24 cellular contexts compared by ENCODE assay signal in the genomic region with DNA sequence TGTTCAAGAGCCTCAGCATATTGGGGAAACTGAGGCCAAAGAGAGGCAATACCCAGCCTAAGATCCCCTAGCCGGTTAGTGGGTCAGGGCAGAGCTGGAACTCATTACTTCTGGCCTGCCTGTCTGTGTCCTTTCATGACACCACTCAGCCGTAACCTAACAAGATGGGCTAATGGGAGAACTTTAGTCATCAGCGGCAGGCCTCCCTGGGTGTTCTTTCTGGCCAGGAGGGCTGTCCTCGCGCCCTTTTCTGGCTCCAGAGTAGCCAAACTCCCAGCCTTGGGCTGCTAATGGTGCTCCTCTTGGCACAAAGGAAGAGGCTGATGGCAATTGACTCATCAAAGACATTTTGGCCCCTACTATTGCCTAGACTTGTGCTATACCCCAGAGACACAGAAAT.
"Had no signal": no experiment of that assay in that cellular context is flagged by ENCODE, and none has a peak within 500 bp of the region (broad histone marks: within the 10 kb centered on the region; RNA-seq: fewer than 3 reads in every experiment).

No MANE protein-coding gene starts in this region.

- H3K27ac Mint-ChIP-seq: activated naive CD4-positive, alpha-beta T cell treated with anti-CD3 and anti-CD28 coated beads, Interleukin-2, amount 50 U/mL, for 72 hours; activated T-cell treated with anti-CD3 and anti-CD28 coated beads, Interleukin-2, amount 50 U/mL, for 24 hours; activated T-helper 17 cell treated with anti-CD3 and anti-CD28 coated beads, Interleukin-2, amount 50 U/mL, for 72 hours; dendritic cell treated with granulocyte-macrophage colony-stimulating factor and Interleukin-4, amounts not matched to agents 40 ng/mL and 50 ng/mL, for 4 days; natural killer cell treated with Interleukin-12 subunit alpha and Interleukin-12 subunit beta and Interleukin-15 and Interleukin-18, amount 100 ng/mL, for 72 hours; WTC11 had no signal

- ATAC-seq: activated naive CD4-positive, alpha-beta T cell treated with anti-CD3 and anti-CD28 coated beads, Interleukin-2, amount 50 U/mL, for 72 hours; activated T-helper 17 cell treated with anti-CD3 and anti-CD28 coated beads, Interleukin-2, amount 50 U/mL, for 72 hours; left cardiac atrium; natural killer cell treated with Interleukin-12 subunit alpha and Interleukin-12 subunit beta and Interleukin-15 and Interleukin-18, amount 100 ng/mL, for 72 hours; sciatic nerve; stimulated activated effector memory CD8-positive, alpha-beta T cell treated with anti-CD3 and anti-CD28 coated beads, Interleukin-12 subunit alpha, Interleukin-12 subunit beta, amount 100 ng/mL, for 72 hours; WTC11 had no signal

- H3K79me2 ChIP-seq: parathyroid adenoma had no signal

- H3K9me3 Mint-ChIP-seq: activated naive CD4-positive, alpha-beta T cell treated with anti-CD3 and anti-CD28 coated beads, Interleukin-2, amount 50 U/mL, for 72 hours; activated T-cell treated with anti-CD3 and anti-CD28 coated beads, Interleukin-2, amount 50 U/mL, for 24 hours; activated T-helper 17 cell treated with anti-CD3 and anti-CD28 coated beads, Interleukin-2, amount 50 U/mL, for 72 hours; dendritic cell treated with granulocyte-macrophage colony-stimulating factor and Interleukin-4, amounts not matched to agents 40 ng/mL and 50 ng/mL, for 4 days; natural killer cell treated with Interleukin-12 subunit alpha and Interleukin-12 subunit beta and Interleukin-15 and Interleukin-18, amount 100 ng/mL, for 72 hours; stimulated activated effector memory CD8-positive, alpha-beta T cell treated with anti-CD3 and anti-CD28 coated beads, Interleukin-12 subunit alpha, Interleukin-12 subunit beta, amount 100 ng/mL, for 72 hours; WTC11 had no signal

- H3K27ac ChIP-seq: parathyroid adenoma, stomach, suprapubic skin, transverse colon had no signal

- H3K36me3 ChIP-seq: stomach, suprapubic skin, transverse colon had no signal

- H3K4me3 ChIP-seq: stomach, suprapubic skin, transverse colon had no signal

- H3K4me3 Mint-ChIP-seq: activated T-cell treated with anti-CD3 and anti-CD28 coated beads, Interleukin-2, amount 50 U/mL, for 24 hours; activated T-helper 17 cell treated with anti-CD3 and anti-CD28 coated beads, Interleukin-2, amount 50 U/mL, for 72 hours; dendritic cell treated with granulocyte-macrophage colony-stimulating factor and Interleukin-4, amounts not matched to agents 40 ng/mL and 50 ng/mL, for 4 days; natural killer cell treated with Interleukin-12 subunit alpha and Interleukin-12 subunit beta and Interleukin-15 and Interleukin-18, amount 100 ng/mL, for 72 hours; stimulated activated effector memory CD8-positive, alpha-beta T cell treated with anti-CD3 and anti-CD28 coated beads, Interleukin-12 subunit alpha, Interleukin-12 subunit beta, amount 100 ng/mL, for 72 hours; WTC11 had no signal

- H2AFZ ChIP-seq: parathyroid adenoma had no signal

- H3K4me1 ChIP-seq: suprapubic skin, transverse colon had no signal

- H3K36me3 Mint-ChIP-seq: activated naive CD4-positive, alpha-beta T cell treated with anti-CD3 and anti-CD28 coated beads, Interleukin-2, amount 50 U/mL, for 72 hours; brain; natural killer cell treated with Interleukin-12 subunit alpha and Interleukin-12 subunit beta and Interleukin-15 and Interleukin-18, amount 100 ng/mL, for 72 hours; stimulated activated effector memory CD8-positive, alpha-beta T cell treated with anti-CD3 and anti-CD28 coated beads, Interleukin-12 subunit alpha, Interleukin-12 subunit beta, amount 100 ng/mL, for 72 hours; WTC11 had no signal

- DNase-seq: activated CD4-positive, alpha-beta T cell treated with anti-CD3 and anti-CD28 coated beads, Interleukin-2, amount 50 U/mL, for 4 hours; activated CD8-positive, alpha-beta memory T cell treated with anti-CD3 and anti-CD28 coated beads for 24 hours; activated CD8-positive, alpha-beta memory T cell treated with anti-CD3 and anti-CD28 coated beads, Interleukin-2, amount 50 U/mL, for 4 hours; activated T-cell treated with anti-CD3 and anti-CD28 coated beads, Interleukin-2, amount 50 U/mL, for 24 hours; aorta; caudate nucleus; effector CD4-positive, alpha-beta T cell; foreskin melanocyte; left cardiac atrium; midbrain; small intestine; stimulated activated CD4-positive, alpha-beta T cell treated with anti-CD3 and anti-CD28 coated beads, Interleukin-2, amount 100 ng/mL, for 24 hours; stomach; transverse colon had no signal
